8 cellular contexts compared by ENCODE assay signal in genomic region chr19:44800461-44800860, GRCh38. TPM values are rescaled to one million over a fixed set of nuclear protein-coding genes. Genes with fewer than 3 reads are reported as not detected.
A peak's percentile ranks its signal among the peaks of the same experiment; 100 is the strongest.
DNase-seq lines count a peak whose midpoint lies in the region; ATAC-seq and TF ChIP-seq lines count a peak whose summit lies in the region.

No MANE protein-coding gene starts in this region.

- no peak overlapping the region for H2AFZ ChIP-seq in OCI-LY7 (ENCODE audit: low read length)

- H4K20me1 ChIP-seq in OCI-LY7 (ENCODE audit: insufficient read depth, low read length) = no peaks in the 10 kb centered on the region

- ATAC-seq in esophagus mucosa (peak; percentile 91), natural killer cell (peak; percentile 93 to 99 (median 99))
- peak; percentile 95 for ATAC-seq in stimulated activated naive CD8-positive, alpha-beta T cell treated with anti-CD3 and anti-CD28 coated beads, Interleukin-15, Interleukin-2, amounts not matched to agents 100 U/mL and 50 U/mL, for 24 hours

- DNase-seq in A172 (ENCODE audit: low spot score) (peak; percentile 70), GM13977 (ENCODE audit: low spot score) (peak; percentile 91), OCI-LY7 (ENCODE audit: low spot score) (peak; percentile 87), activated T-cell treated with anti-CD3 and anti-CD28 coated beads for 24 hours (ENCODE audit: low read depth) (peak; percentile 68), natural killer cell (peak; percentile 83)
- peak; percentile 91 for DNase-seq in stimulated activated naive CD8-positive, alpha-beta T cell treated with anti-CD3 and anti-CD28 coated beads, Interleukin-15, Interleukin-2, amounts not matched to agents 100 U/mL and 50 U/mL, for 24 hours

- peak overlapping the region; percentile 71 for H3K27ac ChIP-seq in HUES48 (ENCODE audit: low read depth, low read length)
- no peak overlapping the region for H3K27ac ChIP-seq in OCI-LY7 (ENCODE audit: low read depth, low read length, poor library complexity, severe bottlenecking)

- no peaks in the 10 kb centered on the region for H3K9me3 ChIP-seq in HUES48 (ENCODE audit: control insufficient read depth, insufficient read depth, low read length)
- no peaks in the 10 kb centered on the region for H3K9me3 ChIP-seq in OCI-LY7 (ENCODE audit: low read length)

- no peak overlapping the region for H3K9ac ChIP-seq in HUES48 (ENCODE audit: low read depth, low read length)

- H3K4me1 ChIP-seq in HUES48 (ENCODE audit: control insufficient read depth, insufficient read depth, low read length) = peaks cover 10% of the 10 kb centered on the region; the same call in 1 of the 2 replicates
- H3K4me1 ChIP-seq in OCI-LY7 (ENCODE audit: insufficient read depth, low read length, poor library complexity, severe bottlenecking) = peaks cover 19% of the 10 kb centered on the region

- H3K27me3 Mint-ChIP-seq in natural killer cell (ENCODE audit: low read depth in 2 of 2) = peaks cover 0 to 2% of the 10 kb centered on the region in 2 donors

- H3K4me3 ChIP-seq in HUES48 (ENCODE audit: low read depth, low read length) = no peak overlapping the region
- H3K4me3 ChIP-seq in OCI-LY7 (ENCODE audit: low read depth, low read length, poor library complexity, severe bottlenecking) = no peak overlapping the region

- no peaks in the 10 kb centered on the region for H3K4me1 Mint-ChIP-seq in natural killer cell

- POLR2A ChIA-PET in OCI-LY7 (lab: Charles Lee) = no interaction called here

- no TSS peak for BruUV-seq in OCI-LY7 (replicated peaks; lab: Mats Ljungman, UMichigan)

- no peaks in the 10 kb centered on the region for H3K36me3 Mint-ChIP-seq in natural killer cell

- intact Hi-C loops in OCI-LY7 (cut with micrococcal nuclease; ENCODE audit: unreplicated experiment) = loop anchor here (1.0 kb wide), 1 partner anchor 45 kb away; no protein-coding TSS in a partner anchor
- intact Hi-C loops in natural killer cell (cut with micrococcal nuclease) = loop anchor here (1.0 to 10.0 kb wide), 3 partner anchors 45 to 537 kb away; no protein-coding TSS in a partner anchor

- H3K4me2 ChIP-seq in OCI-LY7 (ENCODE audit: low read length) = peak overlapping the region; percentile 22; the same call in 1 of the 2 replicates

- no peaks in the 10 kb centered on the region for H3K9me3 Mint-ChIP-seq in natural killer cell

- in situ Hi-C loops in GM13977 (cut with MboI; ENCODE audit: low pct_unique_long_range_greater_than_20kb, low sequenced_read_pairs, unreplicated experiment) = no loop called here

- H3K27me3 ChIP-seq in HUES48 (ENCODE audit: control insufficient read depth, insufficient read depth, low read length) = peaks cover 34% of the 10 kb centered on the region

- H3K36me3 ChIP-seq in HUES48 (ENCODE audit: control insufficient read depth, insufficient read depth, low read length) (peaks cover 20% of the 10 kb centered on the region), OCI-LY7 (ENCODE audit: insufficient read depth, low read length) (no peaks in the 10 kb centered on the region)

- CTCF ChIA-PET in OCI-LY7 (lab: Charles Lee; ENCODE audit: unreplicated experiment) = no interaction called here

- no peaks in the 10 kb centered on the region for H3K79me2 ChIP-seq in OCI-LY7 (ENCODE audit: insufficient read depth, low read depth, low read length)

- TF ChIP-seq CTCF in GM13977 (IDR thresholded peaks at IDR 0.05; ENCODE audit: extremely low read depth, insufficient read depth, missing control alignments) (peak; percentile 97), OCI-LY7 (conservative IDR thresholded peaks at IDR 0.05; ENCODE audit: low read length) (peak; percentile 87), natural killer cell (IDR thresholded peaks at IDR 0.05) (peak; percentile 73)

- H3K27ac Mint-ChIP-seq in natural killer cell = no peak overlapping the region

- no peaks in the 10 kb centered on the region for H3K9me2 ChIP-seq in OCI-LY7 (ENCODE audit: insufficient read depth, low read length)

- H3K4me3 Mint-ChIP-seq in natural killer cell = no peak overlapping the region

RNA-seq across cellular contexts. Expression of gene BCAM, which starts 8.4 kb away (rescaled TPM):
- total RNA-seq in A172 (2014; rRNA removed; shearing (Covaris generic)) = 8.2 and 11.2 TPM in 2 replicates
- total RNA-seq in OCI-LY7 (2014; rRNA removed; shearing (Covaris generic)) = not detected in 2 replicates
- total RNA-seq in OCI-LY7 (2022) (not detected in 2 replicates), esophagus mucosa (13.3 TPM), natural killer cell (not detected)

RNA-seq across cellular contexts. Expression of gene CBLC, which starts 22.8 kb away (rescaled TPM):
- not detected in 2 replicates for total RNA-seq in A172 (2014; rRNA removed; shearing (Covaris generic))
- not detected in 2 replicates for total RNA-seq in OCI-LY7 (2014; rRNA removed; shearing (Covaris generic))
- not detected in 2 replicates for total RNA-seq in OCI-LY7 (2022)
- total RNA-seq in esophagus mucosa = 36.2 TPM
- not detected for total RNA-seq in natural killer cell

RNA-seq across cellular contexts. Expression of gene NECTIN2, which starts 45.6 kb away (rescaled TPM):
- total RNA-seq in A172 (2014; rRNA removed; shearing (Covaris generic)) = 55.0 and 63.4 TPM in 2 replicates
- total RNA-seq in OCI-LY7 (2014; rRNA removed; shearing (Covaris generic)) = not detected in 2 replicates
- total RNA-seq in OCI-LY7 (2022) = not detected in 2 replicates
- total RNA-seq in esophagus mucosa = 64.4 TPM
- 10 to 100 TPM in 1 of 3 donors, 1 to 10 TPM in 2; 1.6 to 10.3 (median 2.7) TPM for total RNA-seq in natural killer cell

RNA-seq across cellular contexts. Expression of gene BCL3, which starts 52.0 kb away (rescaled TPM):
- total RNA-seq in A172 (2014; rRNA removed; shearing (Covaris generic)) = 4.4 and 7.0 TPM in 2 replicates
- total RNA-seq in OCI-LY7 (2014; rRNA removed; shearing (Covaris generic)) = 5.8 and 10.2 TPM in 2 replicates
- total RNA-seq in OCI-LY7 (2022) = 18.6 and 22.9 TPM in 2 replicates
- 67.6 TPM for total RNA-seq in esophagus mucosa
- total RNA-seq in natural killer cell = 100 to 1,000 TPM; 152 to 199 (median 164) TPM

Comparison
In these comparisons a context has a peak if more than half of its experiments do, and no peak if none do; other contexts are left out.
1. RNA of gene CBLC, which starts 22.8 kb away (total RNA-seq): 36.2 TPM in esophagus mucosa (single experiment); not detected in A172, not detected in OCI-LY7 and not detected in natural killer cell; every median in the first group is over 10 times any median in the second.
2. Peak in every context shown above with its lines, with median percentiles within 50 percentile points of each other: DNase-seq, CTCF ChIP-seq and ATAC-seq.